In genomic region chr4:142092941-142093340, GRCh38 we compare ENCODE assay signal across 21 cellular contexts.
A peak's percentile ranks its signal among the peaks of the same experiment; 100 is the strongest.
DNase-seq lines count a peak whose midpoint lies in the region; ATAC-seq and TF ChIP-seq lines count a peak whose summit lies in the region.
"Had no signal": no experiment of that assay in that cellular context is flagged by ENCODE, and none has a peak within 500 bp of the region (broad histone marks: within the 10 kb centered on the region; RNA-seq: fewer than 3 reads in every experiment).

No MANE protein-coding gene starts in this region.

- POLR2A ChIA-PET in CD4-positive, alpha-beta memory T cell (lab: Charles Lee; ENCODE audit: partially characterized antibody), result no interaction called here
- POLR2A ChIA-PET in IMR-90 (lab: Charles Lee; ENCODE audit: unreplicated experiment), result interaction anchor here (0.6 kb wide), 1 partner anchor 491 kb away, joined by 20 read pairs; no protein-coding TSS in a partner anchor

- peak overlapping the region; percentile 92; the same call in 1 of the 2 replicates for H2BK120ac ChIP-seq in IMR-90 (ENCODE audit: low read depth, low read length)

- 100% methylated on average over 1 of the region's 1 CpG; no CpG with 5 or more reads in 1 of the 2 experiments for WGBS in IMR-90 (ENCODE audit: extremely low coverage in 2 of 2, insufficient read length in 1 of 2), 2 experiments

- no peaks in the 10 kb centered on the region for H4K20me1 ChIP-seq in IMR-90 (ENCODE audit: insufficient read depth, low read length)
- H4K20me1 ChIP-seq: BLaER1 treated with 17β-estradiol and CSF1 and Interleukin-3, amounts not matched to agents 10 nM and 100 nM had no signal

- peaks cover 6% of the 10 kb centered on the region for H3K36me3 ChIP-seq in CD4-positive, alpha-beta memory T cell (ENCODE audit: insufficient read depth, low read length)
- no peaks in the 10 kb centered on the region for H3K36me3 ChIP-seq in IMR-90 (ENCODE audit: control insufficient read depth, insufficient read depth, low read length)
- H3K36me3 ChIP-seq: BLaER1 treated with 17β-estradiol and CSF1 and Interleukin-3, amounts not matched to agents 10 nM and 100 nM; SJSA1 had no signal

- peak overlapping the region; percentile 15 for H2BK5ac ChIP-seq in IMR-90 (ENCODE audit: low read depth, low read length, poor library complexity, severe bottlenecking)

- H3K27me3 ChIP-seq in CD4-positive, alpha-beta memory T cell (ENCODE audit: insufficient read depth, low read length), result no peaks in the 10 kb centered on the region
- H3K27me3 ChIP-seq in IMR-90 (ENCODE audit: control insufficient read depth, insufficient read depth, low read length), result no peaks in the 10 kb centered on the region
- H3K27me3 ChIP-seq: BLaER1 treated with 17β-estradiol and CSF1 and Interleukin-3, amounts not matched to agents 10 nM and 100 nM; SJSA1 had no signal

- peaks cover 0 to 2% (median 0%) of the 10 kb centered on the region in 8 donors for H3K9me3 Mint-ChIP-seq in CD4-positive, alpha-beta memory T cell
- H3K9me3 Mint-ChIP-seq: CD8-positive, alpha-beta memory T cell had no signal

- H3K18ac ChIP-seq in IMR-90 (ENCODE audit: low read depth, low read length), result peak overlapping the region; percentile 89

- intact Hi-C loops in CD4-positive, alpha-beta memory T cell (cut with micrococcal nuclease), result no loop called here
- intact Hi-C loops in IMR-90 (cut with micrococcal nuclease), result loop anchor here (5.0 to 10.0 kb wide), 4 partner anchors 268 to 868 kb away; partner anchors contain the start of gene ZNF330

- peak overlapping the region; percentile 35 for H4K91ac ChIP-seq in IMR-90 (ENCODE audit: insufficient read depth, low read depth, low read length)

- H2BK20ac ChIP-seq in IMR-90 (ENCODE audit: low read depth, low read length), result peak overlapping the region; percentile 43

- H4K8ac ChIP-seq in IMR-90 (ENCODE audit: low read depth in 2 of 2, low read length in 2 of 2), result peak overlapping the region; percentile 2 to 24; a peak in 2 of 4 replicates

- no peak overlapping the region for H3K4me2 ChIP-seq in IMR-90 (ENCODE audit: low read depth, low read length)
- H3K4me2 ChIP-seq: BLaER1 treated with 17β-estradiol and CSF1 and Interleukin-3, amounts not matched to agents 10 nM and 100 nM had no signal

- no TSS peak for BruUV-seq in IMR-90 (replicated peaks; lab: Mats Ljungman, UMichigan)

- no peaks in the 10 kb centered on the region for H3K79me1 ChIP-seq in IMR-90 (ENCODE audit: low read depth in 1 of 2, low read length in 2 of 2)

- H3K9ac ChIP-seq in IMR-90 (ENCODE audit: low read depth, low read length), result no peak overlapping the region
- H3K9ac ChIP-seq: BLaER1 treated with 17β-estradiol and CSF1 and Interleukin-3, amounts not matched to agents 10 nM and 100 nM had no signal

- H3K4ac ChIP-seq in IMR-90 (ENCODE audit: low read depth, low read length), result peak overlapping the region; percentile 38; the same call in 1 of the 2 replicates

- no peak overlapping the region for H2AFZ ChIP-seq in IMR-90 (replicated peaks; ENCODE audit: low read length, poor library complexity)

- CTCF ChIA-PET in CD4-positive, alpha-beta memory T cell (lab: Charles Lee; ENCODE audit: partially characterized antibody), result no interaction called here
- CTCF ChIA-PET in IMR-90 (lab: Yijun Ruan, JAX), result no interaction called here

- in situ Hi-C loops in IMR-90 (cut with MboI; ENCODE audit: low sequenced_read_pairs), result no loop called here
- in situ Hi-C loops in astrocyte of the spinal cord (cut with HindIII; ENCODE audit: low sequenced_read_pairs), result no loop called here

- 0 out of 2 replicates have a peak overlapping the region, but pooled peaks have one; percentile 13 for H3K14ac ChIP-seq in IMR-90 (replicated peaks; ENCODE audit: low read depth, low read length)

- H4K5ac ChIP-seq in IMR-90 (ENCODE audit: low read depth, low read length), result peak overlapping the region; percentile 87

- H3K4me1 Mint-ChIP-seq in CD4-positive, alpha-beta memory T cell, result peaks cover 4 to 21% (median 15%) of the 10 kb centered on the region in 4 donors

- H2BK15ac ChIP-seq in IMR-90 (ENCODE audit: low read depth, low read length), result 0 out of 3 replicates have a peak overlapping the region, but pooled peaks have one; percentile 8

- H2AK9ac ChIP-seq in IMR-90 (replicated peaks; ENCODE audit: low read depth, low read length, poor library complexity), result no peak overlapping the region

- peaks cover 8% of the 10 kb centered on the region for H3K9me1 ChIP-seq in IMR-90 (ENCODE audit: insufficient read depth, low read length)

- no peak overlapping the region for H3K27ac ChIP-seq in CD4-positive, alpha-beta memory T cell (ENCODE audit: low read depth, low read length)
- H3K27ac ChIP-seq in IMR-90 (ENCODE audit: insufficient read depth, low read length), result peak overlapping the region; percentile 26; the same call in 1 of the 2 replicates
- H3K27ac ChIP-seq: BLaER1 treated with 17β-estradiol and CSF1 and Interleukin-3, amounts not matched to agents 10 nM and 100 nM; SJSA1 had no signal

- H3K27me3 Mint-ChIP-seq in CD4-positive, alpha-beta memory T cell, result no peaks in the 10 kb centered on the region
- H3K27me3 Mint-ChIP-seq: CD8-positive, alpha-beta memory T cell had no signal

- dilution Hi-C loops in IMR-90 (cut with HindIII; ENCODE audit: low sequenced_read_pairs, unreplicated experiment), result no loop called here

- TF ChIP-seq RAD21 in IMR-90 (IDR thresholded peaks at IDR 0.05; ENCODE audit: low read length), result no peak

- peak overlapping the region; percentile 46 for H2AK5ac ChIP-seq in IMR-90 (ENCODE audit: low read depth, low read length)

- TF ChIP-seq CTCF in IMR-90 (conservative IDR thresholded peaks at IDR 0.05; ENCODE audit: low read depth, low read length) (no peak), astrocyte of the spinal cord (IDR thresholded peaks at IDR 0.05; ENCODE audit: low read depth, low read length) (no peak)

- peak overlapping the region in 4 of 7 donors; percentile 17 to 89 (median 52) for H3K27ac Mint-ChIP-seq in CD4-positive, alpha-beta memory T cell
- H3K27ac Mint-ChIP-seq: CD8-positive, alpha-beta memory T cell had no signal

- H3K4me3 ChIP-seq in CD4-positive, alpha-beta memory T cell (ENCODE audit: low read length in 2 of 2), result no peak overlapping the region
- no peak overlapping the region for H3K4me3 ChIP-seq in IMR-90 (ENCODE audit: insufficient read depth, low read depth, low read length)
- H3K4me3 ChIP-seq in astrocyte of the spinal cord (ENCODE audit: low read depth, low read length), result no peak overlapping the region
- H3K4me3 ChIP-seq: BLaER1 treated with 17β-estradiol and CSF1 and Interleukin-3, amounts not matched to agents 10 nM and 100 nM; K562; SJSA1 had no signal

- H3K4me1 ChIP-seq in CD4-positive, alpha-beta memory T cell (ENCODE audit: insufficient read depth, low read length), result no peaks in the 10 kb centered on the region
- peaks cover 12% of the 10 kb centered on the region for H3K4me1 ChIP-seq in IMR-90 (ENCODE audit: control insufficient read depth, insufficient read depth, low read length)
- H3K4me1 ChIP-seq: BLaER1 treated with 17β-estradiol and CSF1 and Interleukin-3, amounts not matched to agents 10 nM and 100 nM; SJSA1 had no signal

- no peak for ATAC-seq in IMR-90 (ENCODE audit: low read depth)
- ATAC-seq in HG03025 (IDR thresholded peaks at IDR 0.05; ENCODE audit: low FRiP score, unreplicated experiment), result no peak
- no peak for ATAC-seq in GM21737 (IDR thresholded peaks at IDR 0.05; ENCODE audit: unreplicated experiment)
- ATAC-seq: K562, Right ventricle myocardium inferior had no signal

- no peak overlapping the region for H3K56ac ChIP-seq in IMR-90 (ENCODE audit: extremely low read depth, insufficient read depth, low read length)

- no peak overlapping the region for H3K23ac ChIP-seq in IMR-90 (ENCODE audit: low read depth, low read length)

- H3K36me3 Mint-ChIP-seq in CD4-positive, alpha-beta memory T cell, result peaks cover 50 to 51% of the 10 kb centered on the region in 2 donors

- no peaks in the 10 kb centered on the region for H3K9me3 ChIP-seq in CD4-positive, alpha-beta memory T cell (ENCODE audit: control insufficient read depth in 1 of 2, low read length in 2 of 2)
- no peaks in the 10 kb centered on the region for H3K9me3 ChIP-seq in IMR-90 (ENCODE audit: control insufficient read depth, insufficient read depth, low read length)
- H3K9me3 ChIP-seq: BLaER1 treated with 17β-estradiol and CSF1 and Interleukin-3, amounts not matched to agents 10 nM and 100 nM; SJSA1 had no signal

- no peak overlapping the region for H3K4me3 Mint-ChIP-seq in CD4-positive, alpha-beta memory T cell
- H3K4me3 Mint-ChIP-seq: CD8-positive, alpha-beta memory T cell had no signal

- no peak for TF ChIP-seq POLR2A in IMR-90 (IDR thresholded peaks at IDR 0.05; ENCODE audit: low read depth, low read length)

- DNase-seq in CD4-positive, alpha-beta memory T cell, result no peak
- DNase-seq in IMR-90 (peak; percentile 18), astrocyte of the spinal cord (ENCODE audit: low read depth, low spot score) (peak; percentile 25), renal cortical epithelial cell (ENCODE audit: low read depth) (peak; percentile 34)
- DNase-seq in activated CD4-positive, alpha-beta T cell treated with anti-CD3 and anti-CD28 coated beads, Interleukin-2, amount 50 U/mL, for 48 hours, result no peak
- DNase-seq: Calu3; CD8-positive, alpha-beta memory T cell; DMS153; GDM1; NCI-H1092; NCI-H2029 treated with DMSO at 0.1 percent for 48 hours; NCI-H2171; NCI-H345; NCI-H524; NCI-H82 had no signal

TF ChIP-seq in IMR-90, 13 proteins besides CTCF, POLR2A, EP300 and RAD21 (continues in another document):
- TF ChIP-seq MAZ (IDR thresholded peaks at IDR 0.05; ENCODE audit: borderline replicate concordance, low read depth, low read length) (no peak), BHLHE40 (IDR thresholded peaks at IDR 0.05; ENCODE audit: low read depth, low read length) (no peak), SMC3 (IDR thresholded peaks at IDR 0.05; ENCODE audit: low read depth, low read length) (no peak), NFE2L2 (IDR thresholded peaks at IDR 0.05; ENCODE audit: low read depth, low read length) (no peak)
- TF ChIP-seq, protein P1, sequence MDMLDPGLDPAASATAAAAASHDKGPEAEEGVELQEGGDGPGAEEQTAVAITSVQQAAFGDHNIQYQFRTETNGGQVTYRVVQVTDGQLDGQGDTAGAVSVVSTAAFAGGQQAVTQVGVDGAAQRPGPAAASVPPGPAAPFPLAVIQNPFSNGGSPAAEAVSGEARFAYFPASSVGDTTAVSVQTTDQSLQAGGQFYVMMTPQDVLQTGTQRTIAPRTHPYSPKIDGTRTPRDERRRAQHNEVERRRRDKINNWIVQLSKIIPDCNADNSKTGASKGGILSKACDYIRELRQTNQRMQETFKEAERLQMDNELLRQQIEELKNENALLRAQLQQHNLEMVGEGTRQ (IDR thresholded peaks at IDR 0.05; ENCODE audit: low read depth, low read length), result no peak

Comparison
In these comparisons a context has a peak if more than half of its experiments do, and no peak if none do; other contexts are left out.
1. DNase-seq: peak in IMR-90 (single experiment), astrocyte of the spinal cord (single experiment) and renal cortical epithelial cell (single experiment); none in CD4-positive, alpha-beta memory T cell (0 of 5) and activated CD4-positive, alpha-beta T cell treated with anti-CD3 and anti-CD28 coated beads, Interleukin-2, amount 50 U/mL, for 48 hours (0 of 2).